ENCODE assay signal across 1 cellular context in genomic region chr7:131056007-131056406, GRCh38.
TF ChIP-seq lines count a peak whose summit lies in the region.

No MANE protein-coding gene starts in this region.

TF ChIP-seq in GM12878, 131 proteins besides CTCF, POLR2A, EP300 and RAD21 (continued from another document):
- no peak for TF ChIP-seq ZNF592 (IDR thresholded peaks at IDR 0.05)
- TF ChIP-seq ATF2 (IDR thresholded peaks at IDR 0.05; ENCODE audit: low read length), result no peak
- TF ChIP-seq USF1 (IDR thresholded peaks at IDR 0.05; ENCODE audit: borderline replicate concordance, extremely low read length, insufficient read depth, low read depth, low read length), result no peak
- TF ChIP-seq ATF3 (IDR thresholded peaks at IDR 0.05; ENCODE audit: borderline replicate concordance, extremely low read depth, low read depth, low read length), result no peak
- TF ChIP-seq KLF5 (IDR thresholded peaks at IDR 0.05; ENCODE audit: partially characterized antibody), result no peak
- no peak for TF ChIP-seq EGR1 (IDR thresholded peaks at IDR 0.05; ENCODE audit: borderline replicate concordance in 1 of 2, low read depth in 2 of 2, low read length in 2 of 2)
